Comparison of ENCODE assay signal across 27 cellular contexts in genomic region chr9:18703086-18703750, GRCh38.
DNase-seq lines count a peak whose midpoint lies in the region; ATAC-seq, FAIRE-seq and TF ChIP-seq lines count a peak whose summit lies in the region.
"Had no signal": no experiment of that assay in that cellular context is flagged by ENCODE, and none has a peak within 500 bp of the region (broad histone marks: within the 10 kb centered on the region; RNA-seq: fewer than 3 reads in every experiment).

No MANE protein-coding gene starts in this region.

- no peak; the same call in 2 of the 3 replicates for ATAC-seq in SK-N-SH treated with all-trans-retinoic acid at 6 μM for 48 hours
- ATAC-seq: HepG2 had no signal

- no peaks in the 10 kb centered on the region for H3K27me3 ChIP-seq in sigmoid colon
- H3K27me3 ChIP-seq: adrenal gland, BLaER1, breast epithelium, colonic mucosa, esophagus squamous epithelium, tibial artery had no signal

- H3K4me3 ChIP-seq in fibroblast of villous mesenchyme (ENCODE audit: low read depth, low read length) (no peak overlapping the region), sigmoid colon (no peak overlapping the region), kidney (ENCODE audit: low read length in 2 of 2) (no peak overlapping the region)
- H3K4me3 ChIP-seq: adrenal gland, BLaER1, breast epithelium, colonic mucosa, esophagus squamous epithelium, prostate gland, skin epidermis, tibial artery had no signal

- TF ChIP-seq CTCF in fibroblast of villous mesenchyme (IDR thresholded peaks at IDR 0.05; ENCODE audit: insufficient read depth, low read depth, low read length) (no peak), sigmoid colon (IDR thresholded peaks at IDR 0.05) (no peak), kidney (IDR thresholded peaks at IDR 0.05; ENCODE audit: borderline replicate concordance, extremely low read depth, insufficient read depth) (no peak)

- TF ChIP-seq EP300 in sigmoid colon (IDR thresholded peaks at IDR 0.05) = no peak

- H3K9me3 ChIP-seq in sigmoid colon (no peaks in the 10 kb centered on the region), kidney (ENCODE audit: control insufficient read depth in 1 of 2, low read length in 2 of 2) (no peaks in the 10 kb centered on the region)
- H3K9me3 ChIP-seq: adrenal gland, BLaER1, breast epithelium, colonic mucosa, esophagus squamous epithelium, prostate gland, tibial artery had no signal

- H3K4me1 ChIP-seq in sigmoid colon (peaks cover 0 to 26% (median 13%) of the 10 kb centered on the region in 4 donors), kidney (ENCODE audit: control insufficient read depth in 1 of 2, insufficient read depth in 1 of 2, low read depth in 1 of 2, low read length in 2 of 2) (no peaks in the 10 kb centered on the region)
- H3K4me1 ChIP-seq: BLaER1, breast epithelium, colonic mucosa, prostate gland had no signal

- FAIRE-seq in kidney (lab: Jason Lieb, UNC) = no peak
- FAIRE-seq: G401.6, H54, HepG2 had no signal

- TF ChIP-seq POLR2A in sigmoid colon (IDR thresholded peaks at IDR 0.05) = no peak

- H3K27ac ChIP-seq in sigmoid colon = peak overlapping the region in 3 of 4 donors; percentile 5 to 30 (median 16)
- H3K27ac ChIP-seq in kidney (ENCODE audit: low read depth in 2 of 2, low read length in 2 of 2) = no peak overlapping the region
- H3K27ac ChIP-seq: adrenal gland, BLaER1, breast epithelium, colonic mucosa, prostate gland, skin epidermis, tibial artery had no signal

- H3K9ac ChIP-seq in kidney (ENCODE audit: low read length in 2 of 2) = no peak overlapping the region
- H3K9ac ChIP-seq: BLaER1 had no signal

- intact Hi-C loops in sigmoid colon (cut with DNase I) = no loop called here
- intact Hi-C loops in kidney (cut with DNase I) = no loop called here

- DNase-seq in NCI-H226 = peak; percentile 61
- DNase-seq in fibroblast of villous mesenchyme (ENCODE audit: low read depth) = peak; percentile 25
- DNase-seq in sigmoid colon = no peak
- DNase-seq in kidney = no peak
- DNase-seq in hippocampal formation (lab: John Stamatoyannopoulos, UW) = no peak
- no peak for DNase-seq in stimulated activated naive CD4-positive, alpha-beta T cell treated with Interleukin-2 at 50 U/mL for 16 hours (lab: John Stamatoyannopoulos, UW)
- DNase-seq: activated B cell treated with CpG ODN at 0.5 μM for 24 hours; activated naive CD4-positive, alpha-beta T cell treated with anti-CD3 and anti-CD28 coated beads for 36 hours; adrenal gland; colonic mucosa; COR-L47; DMS53; esophagus squamous epithelium; MV-4-11; NCI-H1694; NCI-H510A treated with DMSO at 0.1 percent for 48 hours; SIG-M5; T-helper 1 cell; tibial artery had no signal

- no peaks in the 10 kb centered on the region for H3K36me3 ChIP-seq in sigmoid colon
- H3K36me3 ChIP-seq in kidney (ENCODE audit: control insufficient read depth in 1 of 2, insufficient read depth in 2 of 2, low read length in 2 of 2) = no peaks in the 10 kb centered on the region
- H3K36me3 ChIP-seq: adrenal gland, BLaER1, breast epithelium, colonic mucosa, esophagus squamous epithelium, prostate gland, tibial artery had no signal

- 80 to 85% methylated on average over 5 of the region's 5 CpGs for WGBS in sigmoid colon, 2 donors

TF ChIP-seq in SK-N-SH treated with all-trans-retinoic acid at 6 μM for 48 hours, 23 proteins besides CTCF, POLR2A, EP300 and RAD21:
- TF ChIP-seq GLIS3 (CRISPR knock-in tag; IDR thresholded peaks at IDR 0.05) (no peak), TCF4 (CRISPR knock-in tag; IDR thresholded peaks at IDR 0.05; ENCODE audit: borderline replicate concordance) (peak; percentile 45; the same call in 1 of the 2 replicates)

Comparison
In these comparisons a context has a peak if more than half of its experiments do, and no peak if none do; other contexts are left out.
1. DNase-seq: peak in NCI-H226 (single experiment) and fibroblast of villous mesenchyme (single experiment); none in sigmoid colon (single experiment), kidney (single experiment), hippocampal formation (0 of 2) and stimulated activated naive CD4-positive, alpha-beta T cell treated with Interleukin-2 at 50 U/mL for 16 hours (single experiment).
2. H3K27ac ChIP-seq: peak in sigmoid colon (3 of 4); none in kidney (0 of 2).